Comparison of ENCODE assay signal across 22 cellular contexts in the genomic region with DNA sequence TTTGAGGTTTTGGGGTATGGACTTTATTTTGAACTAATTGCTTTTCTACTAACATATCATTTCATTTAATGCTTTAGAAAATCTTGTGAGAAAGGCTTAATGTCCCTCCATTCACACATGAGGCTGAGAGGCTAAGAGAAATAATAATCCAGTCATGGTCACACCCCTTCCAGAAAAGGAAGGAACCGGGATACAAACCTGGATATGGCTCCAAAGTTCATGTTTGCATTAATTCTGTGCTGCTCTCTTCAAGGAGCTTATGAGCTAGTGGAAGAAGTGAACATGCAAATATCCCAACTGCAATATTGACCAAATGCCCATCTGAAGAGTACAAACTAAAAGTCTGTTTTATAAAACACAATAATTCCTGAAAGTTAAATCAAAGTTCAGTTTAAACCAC.
"Had no signal": no experiment of that assay in that cellular context is flagged by ENCODE, and none has a peak within 500 bp of the region (broad histone marks: within the 10 kb centered on the region; RNA-seq: fewer than 3 reads in every experiment).

No MANE protein-coding gene starts in this region.

- H3K27ac ChIP-seq: left lung, lower lobe of right lung, pancreas, prostate gland, skin epidermis, spleen, suprapubic skin, thoracic aorta, tibial artery, uterus had no signal

- H3K9me3 ChIP-seq: left lung, lower lobe of right lung, pancreas, prostate gland, spleen, suprapubic skin, thoracic aorta, tibial artery, uterus had no signal

- H3K36me3 ChIP-seq: left lung, lower lobe of right lung, pancreas, prostate gland, spleen, suprapubic skin, thoracic aorta, tibial artery had no signal

- H3K27me3 ChIP-seq: left lung, pancreas, spleen, suprapubic skin, tibial artery, uterus had no signal

- H3K4me3 ChIP-seq: left lung, lower lobe of right lung, pancreas, prostate gland, skin epidermis, spleen, suprapubic skin, thoracic aorta, tibial artery, uterus had no signal

- DNase-seq: hippocampal formation; kidney glomerular epithelial cell; left cardiac atrium; left lung; lower lobe of right lung; mammary epithelial cell; mesenchymal stem cell; naive thymus-derived CD4-positive, alpha-beta T cell; nucleus accumbens; pancreas; posterior cingulate gyrus; retina; right cardiac atrium; spleen; stimulated activated CD4-positive, alpha-beta T cell treated with anti-CD3 and anti-CD28 coated beads, Interleukin-4, amount 100 ng/mL, for 24 hours; stimulated activated naive CD4-positive, alpha-beta T cell; tibial artery; uterus had no signal

- H3K4me1 ChIP-seq: left lung, lower lobe of right lung, pancreas, prostate gland, spleen, suprapubic skin, tibial artery, uterus had no signal
